28 cellular contexts compared by ENCODE assay signal in the genomic region with DNA sequence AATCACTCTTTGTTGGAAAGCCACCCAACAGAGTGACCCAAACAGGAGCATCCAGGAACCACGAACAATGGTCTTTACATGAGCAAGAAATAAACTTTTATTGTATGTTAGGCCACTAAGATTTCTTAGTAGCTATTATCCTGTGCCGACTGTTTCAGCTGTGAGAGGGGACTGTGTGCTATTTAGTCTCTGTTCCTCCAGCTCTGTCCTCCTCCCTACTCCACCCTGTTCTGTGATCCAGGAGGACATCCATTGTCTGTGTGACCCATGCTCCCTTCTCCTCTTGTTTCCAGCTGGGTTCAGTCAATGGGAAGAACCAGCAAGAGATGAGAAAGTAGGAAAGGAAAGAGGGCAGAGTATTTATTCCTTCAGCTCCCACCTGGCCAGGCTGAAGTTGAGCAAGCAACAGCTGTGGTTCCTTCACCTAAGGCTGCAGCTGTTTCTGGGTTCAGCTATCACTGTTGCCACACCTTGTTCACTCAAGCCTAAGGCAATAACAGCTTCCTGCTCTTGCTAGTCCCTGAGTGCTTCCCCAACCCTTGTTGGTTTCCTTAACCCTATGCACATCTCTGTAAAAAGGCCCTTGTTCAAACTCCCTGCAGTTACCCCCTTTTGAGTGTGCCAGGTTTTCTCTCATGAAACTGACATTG. TPM values are rescaled to one million over a fixed set of nuclear protein-coding genes. Genes with fewer than 3 reads are reported as not detected.
DNase-seq lines count a peak whose midpoint lies in the region; ATAC-seq and TF ChIP-seq lines count a peak whose summit lies in the region.
"Had no signal": no experiment of that assay in that cellular context is flagged by ENCODE, and none has a peak within 500 bp of the region (broad histone marks: within the 10 kb centered on the region; RNA-seq: fewer than 3 reads in every experiment).

No MANE protein-coding gene starts in this region.

- H3K4me3 Mint-ChIP-seq in activated CD4-positive, alpha-beta T cell treated with anti-CD3 and anti-CD28 coated beads, Interleukin-2, amount 10 ng/mL, durations not matched to agents 7 days and 5 days, result no peak overlapping the region
- H3K4me3 Mint-ChIP-seq: dendritic cell treated with granulocyte-macrophage colony-stimulating factor and Interleukin-4, amounts not matched to agents 40 ng/mL and 50 ng/mL, for 4 days; mesothelial cell of epicardium; natural killer cell treated with Interleukin-12 subunit alpha and Interleukin-12 subunit beta and Interleukin-15 and Interleukin-18, amount 100 ng/mL, for 72 hours; type B pancreatic cell had no signal

- no peaks in the 10 kb centered on the region for H3K36me3 Mint-ChIP-seq in activated CD4-positive, alpha-beta T cell treated with anti-CD3 and anti-CD28 coated beads, Interleukin-2, amount 10 ng/mL, durations not matched to agents 7 days and 5 days (ENCODE audit: low read depth)
- H3K36me3 Mint-ChIP-seq: natural killer cell treated with Interleukin-12 subunit alpha and Interleukin-12 subunit beta and Interleukin-15 and Interleukin-18, amount 100 ng/mL, for 72 hours; type B pancreatic cell had no signal

- peak overlapping the region; percentile 67 for H2AFZ ChIP-seq in mammary epithelial cell (ENCODE audit: low read depth, low read length)

- H3K4me3 ChIP-seq in Jurkat, Clone E6-1 (ENCODE audit: low read length), result no peak overlapping the region
- H3K4me3 ChIP-seq in mammary epithelial cell (replicated peaks in 1 of 3; ENCODE audit: insufficient read depth in 1 of 3, low read depth in 2 of 3, low read length in 3 of 3) (no peak overlapping the region), mucosa of descending colon (no peak overlapping the region)
- H3K4me3 ChIP-seq: K562, spleen had no signal

- no peaks in the 10 kb centered on the region for H4K20me1 ChIP-seq in mammary epithelial cell (ENCODE audit: insufficient read depth, low read length)

- in situ Hi-C loops in mammary epithelial cell (cut with MboI; ENCODE audit: low sequenced_read_pairs in 2 of 2), result no loop called here

- POLR2A ChIA-PET in activated CD4-positive, alpha-beta T cell treated with anti-CD3 and anti-CD28 coated beads, Interleukin-2, amount 10 ng/mL, durations not matched to agents 7 days and 5 days (lab: Charles Lee), result no interaction called here

- no peaks in the 10 kb centered on the region for H3K27me3 ChIP-seq in mammary epithelial cell (ENCODE audit: insufficient read depth, low read length)

- CTCF ChIA-PET in mammary epithelial cell (lab: Charles Lee; ENCODE audit: low non-redundant PET), result no interaction called here
- CTCF ChIA-PET in activated CD4-positive, alpha-beta T cell treated with anti-CD3 and anti-CD28 coated beads, Interleukin-2, amount 10 ng/mL, durations not matched to agents 7 days and 5 days (lab: Charles Lee), result interaction anchor here (0.6 to 1.1 kb wide), 4 partner anchors 14 to 160 kb away, joined by 3 to 9 read pairs (median 5); no protein-coding TSS in a partner anchor

- H3K9me3 Mint-ChIP-seq in activated CD4-positive, alpha-beta T cell treated with anti-CD3 and anti-CD28 coated beads, Interleukin-2, amount 10 ng/mL, durations not matched to agents 7 days and 5 days, result no peaks in the 10 kb centered on the region
- H3K9me3 Mint-ChIP-seq: dendritic cell treated with granulocyte-macrophage colony-stimulating factor and Interleukin-4, amounts not matched to agents 40 ng/mL and 50 ng/mL, for 4 days; natural killer cell treated with Interleukin-12 subunit alpha and Interleukin-12 subunit beta and Interleukin-15 and Interleukin-18, amount 100 ng/mL, for 72 hours; type B pancreatic cell had no signal

- H3K9me3 ChIP-seq in mammary epithelial cell (replicated peaks; ENCODE audit: insufficient read depth, low read length) (peaks cover 2% of the 10 kb centered on the region), mucosa of descending colon (no peaks in the 10 kb centered on the region)
- H3K9me3 ChIP-seq: spleen had no signal

- no peak overlapping the region for H3K27ac ChIP-seq in mammary epithelial cell (ENCODE audit: insufficient read depth, low read depth, low read length)
- H3K27ac ChIP-seq: spleen, WERI-Rb-1 had no signal

- H3K36me3 ChIP-seq in mammary epithelial cell (ENCODE audit: insufficient read depth, low read length), result no peaks in the 10 kb centered on the region
- no peaks in the 10 kb centered on the region for H3K36me3 ChIP-seq in mucosa of descending colon (ENCODE audit: low read depth)
- H3K36me3 ChIP-seq: spleen, WERI-Rb-1 had no signal

- no peaks in the 10 kb centered on the region for H3K4me1 Mint-ChIP-seq in activated CD4-positive, alpha-beta T cell treated with anti-CD3 and anti-CD28 coated beads, Interleukin-2, amount 10 ng/mL, durations not matched to agents 7 days and 5 days
- H3K4me1 Mint-ChIP-seq: mesothelial cell of epicardium had no signal

- dilution Hi-C loops in mammary epithelial cell (cut with HindIII; ENCODE audit: low sequenced_read_pairs), result no loop called here

- TF ChIP-seq CTCF in mammary epithelial cell (conservative IDR thresholded peaks at IDR 0.05 in 1 of 2, IDR thresholded peaks at IDR 0.05 in 1 of 2; ENCODE audit: extremely low read depth in 1 of 2, insufficient read depth in 1 of 2, low read depth in 1 of 2, low read length in 2 of 2) (no peak), mucosa of descending colon (IDR thresholded peaks at IDR 0.05) (no peak)

- no peak overlapping the region for H3K27ac Mint-ChIP-seq in activated CD4-positive, alpha-beta T cell treated with anti-CD3 and anti-CD28 coated beads, Interleukin-2, amount 10 ng/mL, durations not matched to agents 7 days and 5 days
- H3K27ac Mint-ChIP-seq: dendritic cell treated with granulocyte-macrophage colony-stimulating factor and Interleukin-4, amounts not matched to agents 40 ng/mL and 50 ng/mL, for 4 days; mesothelial cell of epicardium; natural killer cell treated with Interleukin-12 subunit alpha and Interleukin-12 subunit beta and Interleukin-15 and Interleukin-18, amount 100 ng/mL, for 72 hours; type B pancreatic cell had no signal

- DNase-seq in CMK (ENCODE audit: low read depth), result peak; percentile 5
- peak; percentile 93 for DNase-seq in Jurkat, Clone E6-1 (ENCODE audit: low read depth, low spot score)
- DNase-seq in mammary epithelial cell, result peak; percentile 87
- peak in 1 of 3 donors; percentile 65 for DNase-seq in mucosa of descending colon
- no peak for DNase-seq in NCI-H526 treated with DMSO at 0.1 percent for 48 hours (lab: John Stamatoyannopoulos, UW)
- DNase-seq in activated CD4-positive, alpha-beta T cell treated with anti-CD3 and anti-CD28 coated beads, Interleukin-2, amount 10 ng/mL, durations not matched to agents 7 days and 5 days, result no peak
- DNase-seq: activated CD4-positive, alpha-beta T cell treated with anti-CD3 and anti-CD28 coated beads for 48 hours; activated gamma-delta T cell treated with Interleukin-2 at 50 U/mL for 16 hours; activated T-cell treated with anti-CD3 and anti-CD28 coated beads, Interleukin-2, amount 50 U/mL, for 1 hour; central memory CD4-positive, alpha-beta T cell; EL; H7; MM.1S; NCI-H1417; NCI-H2029 treated with DMSO at 0.1 percent for 48 hours; NCI-H774; spleen; WERI-Rb-1 had no signal

- H3K4me2 ChIP-seq in mammary epithelial cell (ENCODE audit: insufficient read depth, low read depth, low read length), result peak overlapping the region; percentile 26

- ATAC-seq in mucosa of descending colon (peak; percentile 96), HG03457 (IDR thresholded peaks at IDR 0.05; ENCODE audit: unreplicated experiment) (no peak)
- ATAC-seq: K562; natural killer cell treated with Interleukin-12 subunit alpha and Interleukin-12 subunit beta and Interleukin-15 and Interleukin-18, amount 100 ng/mL, for 72 hours had no signal

- no peak overlapping the region for H3K9ac ChIP-seq in mammary epithelial cell (ENCODE audit: insufficient read depth, low read length)

- WGBS in mammary epithelial cell (ENCODE audit: low coverage, missing lambda C conversion rate), result 91% methylated on average over 2 of the region's 2 CpGs

- no peaks in the 10 kb centered on the region for H3K79me2 ChIP-seq in mammary epithelial cell (ENCODE audit: insufficient read depth, low read length)

- intact Hi-C loops in mammary epithelial cell (cut with micrococcal nuclease) (no loop called here), mucosa of descending colon (cut with DNase I, micrococcal nuclease) (no loop called here)

- H3K4me1 ChIP-seq in mammary epithelial cell (ENCODE audit: insufficient read depth, low read length) (peaks cover 18% of the 10 kb centered on the region), mucosa of descending colon (ENCODE audit: low read depth) (peaks cover 15% of the 10 kb centered on the region)
- H3K4me1 ChIP-seq: spleen had no signal

- no TSS peak for BruUV-seq in mammary epithelial cell (replicated peaks; lab: Mats Ljungman, UMichigan)

- H3K27me3 Mint-ChIP-seq in activated CD4-positive, alpha-beta T cell treated with anti-CD3 and anti-CD28 coated beads, Interleukin-2, amount 10 ng/mL, durations not matched to agents 7 days and 5 days, result peaks cover 46% of the 10 kb centered on the region

RNA-seq across cellular contexts. Expression of a gene that starts 14.9 kb away (rescaled TPM):
- polyA plus RNA-seq in Jurkat, Clone E6-1 (2012; ENCODE audit: insufficient read depth, insufficient read length), result 0.15 TPM
- under 1 TPM; 0.14 to 0.17 TPM for total RNA-seq in mammary epithelial cell
- polyA plus RNA-seq in mammary epithelial cell, result 0.05 TPM
- not detected for polyA minus RNA-seq in mammary epithelial cell
- 100 to 1,000 TPM in 1 of 3 donors, 10 to 100 TPM in 2; 23.6 to 138 (median 31.7) TPM for total RNA-seq in mucosa of descending colon
- not detected for total RNA-seq in activated CD4-positive, alpha-beta T cell treated with anti-CD3 and anti-CD28 coated beads, Interleukin-2, amount 10 ng/mL, durations not matched to agents 7 days and 5 days
- total RNA-seq: activated CD8-positive, alpha-beta memory T cell treated with anti-CD3 and anti-CD28 coated beads for 36 hours; astrocyte; K562; liver; natural killer cell treated with Interleukin-12 subunit alpha and Interleukin-12 subunit beta and Interleukin-15 and Interleukin-18, amount 100 ng/mL, for 72 hours; subcutaneous adipose tissue had no signal
- polyA plus RNA-seq: K562, liver, spleen had no signal

Comparison
In these comparisons a context has a peak if more than half of its experiments do, and no peak if none do; other contexts are left out.
1. DNase-seq: peak in CMK (single experiment), Jurkat, Clone E6-1 (single experiment) and mammary epithelial cell (single experiment); none in NCI-H526 treated with DMSO at 0.1 percent for 48 hours (single experiment) and activated CD4-positive, alpha-beta T cell treated with anti-CD3 and anti-CD28 coated beads, Interleukin-2, amount 10 ng/mL, durations not matched to agents 7 days and 5 days (single experiment).
2. RNA of a gene that starts 14.9 kb away (total RNA-seq): 23.6 to 138 TPM in mucosa of descending colon; 0.14 to 0.17 TPM in mammary epithelial cell and not detected in activated CD4-positive, alpha-beta T cell treated with anti-CD3 and anti-CD28 coated beads, Interleukin-2, amount 10 ng/mL, durations not matched to agents 7 days and 5 days; every median in the first group is over 10 times any median in the second.